14 cellular contexts compared by ENCODE assay signal in the genomic region with DNA sequence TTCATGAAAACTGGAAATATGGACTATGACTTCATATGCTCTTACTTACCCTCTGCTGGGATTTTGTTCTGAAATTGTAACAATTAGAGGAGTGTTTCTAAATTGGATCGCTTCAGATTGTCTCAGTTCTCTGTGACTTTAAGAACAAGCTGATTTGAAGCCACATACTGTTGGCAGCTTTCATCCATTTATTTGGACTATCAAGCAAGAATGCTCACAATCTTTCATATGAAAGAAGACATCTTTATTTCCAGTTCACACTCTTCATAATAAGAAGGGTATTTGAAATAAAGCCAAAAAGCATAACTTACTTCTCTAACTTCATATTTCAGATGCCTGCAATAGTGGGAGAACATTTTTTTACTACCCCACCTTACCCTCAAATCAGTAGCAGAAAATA.
DNase-seq lines count a peak whose midpoint lies in the region; ATAC-seq and TF ChIP-seq lines count a peak whose summit lies in the region.
"Had no signal": no experiment of that assay in that cellular context is flagged by ENCODE, and none has a peak within 500 bp of the region (broad histone marks: within the 10 kb centered on the region; RNA-seq: fewer than 3 reads in every experiment).

No MANE protein-coding gene starts in this region.

- H3K9me3 ChIP-seq in right cardiac atrium (ENCODE audit: control insufficient read depth, low read length) = no peaks in the 10 kb centered on the region
- H3K9me3 ChIP-seq in smooth muscle cell (replicated peaks; ENCODE audit: low read depth) = no peaks in the 10 kb centered on the region
- H3K9me3 ChIP-seq: lower lobe of right lung, vagina had no signal

- H3K36me3 ChIP-seq in smooth muscle cell (ENCODE audit: low read depth) = no peaks in the 10 kb centered on the region
- H3K36me3 ChIP-seq: lower lobe of right lung, vagina had no signal

- H3K4me1 ChIP-seq in right cardiac atrium (ENCODE audit: control insufficient read depth, insufficient read depth, low read length) (peaks cover 3% of the 10 kb centered on the region), smooth muscle cell (ENCODE audit: low read depth) (no peaks in the 10 kb centered on the region)

- no peak overlapping the region for H2AFZ ChIP-seq in smooth muscle cell (ENCODE audit: low read depth)

- no peak overlapping the region for H3K27ac ChIP-seq in right cardiac atrium (ENCODE audit: low read length)
- H3K27ac ChIP-seq in smooth muscle cell (ENCODE audit: low read depth) = peak overlapping the region; percentile 76
- no peak overlapping the region for H3K27ac ChIP-seq in dorsolateral prefrontal cortex
- H3K27ac ChIP-seq: vagina had no signal

- ATAC-seq in right cardiac atrium (peak; percentile 34 to 66), GM18873 (IDR thresholded peaks at IDR 0.05; ENCODE audit: low FRiP score, unreplicated experiment) (no peak)
- ATAC-seq: lower lobe of right lung had no signal

- no peaks in the 10 kb centered on the region for H3K27me3 ChIP-seq in right cardiac atrium (ENCODE audit: control insufficient read depth, insufficient read depth)
- no peaks in the 10 kb centered on the region for H3K27me3 ChIP-seq in smooth muscle cell (ENCODE audit: low read depth)
- no peaks in the 10 kb centered on the region for H3K27me3 ChIP-seq in dorsolateral prefrontal cortex
- H3K27me3 ChIP-seq: vagina had no signal

- peaks cover 40% of the 10 kb centered on the region for H3K79me2 ChIP-seq in smooth muscle cell (ENCODE audit: low read depth)

- H3K9ac ChIP-seq in smooth muscle cell (ENCODE audit: low read depth) = peak overlapping the region; percentile 25

- WGBS in right cardiac atrium = 42% methylated on average over 1 of the region's 1 CpG
- 96% methylated on average over 1 of the region's 1 CpG for WGBS in smooth muscle cell (ENCODE audit: low lambda C conversion rate)

- no peak overlapping the region for H3K4me2 ChIP-seq in smooth muscle cell

- peak; percentile 54 for DNase-seq in GM03348 (ENCODE audit: low spot score)
- peak; percentile 51 for DNase-seq in amniotic epithelial cell (ENCODE audit: low read depth)
- DNase-seq in right cardiac atrium = no peak
- DNase-seq in smooth muscle cell (lab: John Stamatoyannopoulos, UW; ENCODE audit: unreplicated experiment) = no peak
- no peak for DNase-seq in germinal center (ENCODE audit: low spot score)
- DNase-seq in NCI-H526 treated with DMSO at 0.1 percent for 48 hours (lab: John Stamatoyannopoulos, UW) = no peak
- no peak for DNase-seq in dorsolateral prefrontal cortex
- DNase-seq: activated naive CD4-positive, alpha-beta T cell treated with anti-CD3 and anti-CD28 coated beads for 36 hours; CD4-positive, CD25-positive, alpha-beta regulatory T cell; lower lobe of right lung; MV-4-11; occipital lobe had no signal

- intact Hi-C loops in right cardiac atrium (cut with DNase I) (no loop called here), dorsolateral prefrontal cortex (cut with DNase I) (no loop called here)

- peaks cover 41% of the 10 kb centered on the region for H4K20me1 ChIP-seq in smooth muscle cell (ENCODE audit: low read depth)

- H3K4me3 ChIP-seq in right cardiac atrium (ENCODE audit: low read length) (no peak overlapping the region), smooth muscle cell (no peak overlapping the region), dorsolateral prefrontal cortex (no peak overlapping the region)
- H3K4me3 ChIP-seq: lower lobe of right lung, vagina had no signal

- TF ChIP-seq CTCF in smooth muscle cell (IDR thresholded peaks at IDR 0.05; ENCODE audit: borderline replicate concordance, insufficient read depth, poor library complexity, severe bottlenecking) (no peak), dorsolateral prefrontal cortex (IDR thresholded peaks at IDR 0.05 in 54 of 56, conservative IDR thresholded peaks at IDR 0.05 in 2 of 56; ENCODE audit: low read depth in 1 of 56, partially characterized antibody in 56 of 56) (no peak)

- H3F3A ChIP-seq in smooth muscle cell (ENCODE audit: low read depth) = peaks cover 6% of the 10 kb centered on the region

Comparison
In these comparisons a context has a peak if more than half of its experiments do, and no peak if none do; other contexts are left out.
1. DNase-seq: peak in GM03348 (single experiment) and amniotic epithelial cell (single experiment); none in right cardiac atrium (0 of 3), smooth muscle cell (single experiment), germinal center (single experiment), NCI-H526 treated with DMSO at 0.1 percent for 48 hours (single experiment) and dorsolateral prefrontal cortex (0 of 10).